ENCODE assay signal across 8 cellular contexts in the genomic region with DNA sequence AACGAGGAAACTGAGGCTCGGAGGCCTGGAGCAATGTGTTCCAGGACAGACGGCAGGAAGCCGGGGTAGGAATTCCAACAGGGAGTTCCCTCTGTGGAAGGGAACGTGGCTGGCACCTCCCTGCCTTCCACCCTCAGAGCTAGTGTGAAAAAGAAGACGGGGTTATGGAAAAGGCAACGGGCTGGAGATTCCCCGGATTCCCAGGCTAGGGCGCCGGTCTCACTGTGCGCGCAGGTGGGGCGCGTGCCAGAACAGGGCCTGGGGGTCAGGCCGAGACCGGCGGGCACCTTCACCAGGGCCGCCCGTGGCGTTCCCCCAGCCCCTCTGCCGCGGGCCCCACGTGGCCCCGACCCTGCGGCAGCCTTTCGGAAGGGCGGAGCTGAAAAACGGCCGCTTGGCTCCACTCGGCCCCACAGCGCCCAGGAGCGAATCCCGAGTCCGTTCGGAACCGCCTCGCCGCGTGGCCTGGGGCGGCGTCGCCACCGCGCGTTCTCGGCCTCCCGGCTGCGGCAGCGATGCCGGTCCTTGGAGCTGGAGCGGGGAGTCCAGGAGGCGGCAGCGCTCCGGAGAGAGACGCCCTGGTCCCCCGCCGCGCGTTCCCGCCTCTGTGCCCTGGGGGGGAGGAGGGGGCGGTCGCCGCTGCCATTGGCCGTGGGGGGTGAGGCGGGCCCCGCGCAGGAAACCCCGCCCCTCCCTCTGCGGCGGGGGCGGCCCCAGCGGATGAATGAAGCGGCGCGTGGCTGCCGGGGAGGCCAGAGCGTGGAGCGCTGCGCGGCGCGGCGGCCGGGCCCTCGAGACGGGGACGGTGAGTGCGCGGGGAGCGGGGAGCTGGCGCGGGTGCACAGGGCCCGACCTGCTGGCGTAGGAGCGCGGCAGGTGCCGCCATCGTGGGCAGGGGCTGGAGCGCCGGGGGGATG. TPM values are rescaled to one million over a fixed set of nuclear protein-coding genes. Genes with fewer than 3 reads are reported as not detected.
DNase-seq lines count a peak whose midpoint lies in the region; ATAC-seq and TF ChIP-seq lines count a peak whose summit lies in the region.

A gene with protein sequence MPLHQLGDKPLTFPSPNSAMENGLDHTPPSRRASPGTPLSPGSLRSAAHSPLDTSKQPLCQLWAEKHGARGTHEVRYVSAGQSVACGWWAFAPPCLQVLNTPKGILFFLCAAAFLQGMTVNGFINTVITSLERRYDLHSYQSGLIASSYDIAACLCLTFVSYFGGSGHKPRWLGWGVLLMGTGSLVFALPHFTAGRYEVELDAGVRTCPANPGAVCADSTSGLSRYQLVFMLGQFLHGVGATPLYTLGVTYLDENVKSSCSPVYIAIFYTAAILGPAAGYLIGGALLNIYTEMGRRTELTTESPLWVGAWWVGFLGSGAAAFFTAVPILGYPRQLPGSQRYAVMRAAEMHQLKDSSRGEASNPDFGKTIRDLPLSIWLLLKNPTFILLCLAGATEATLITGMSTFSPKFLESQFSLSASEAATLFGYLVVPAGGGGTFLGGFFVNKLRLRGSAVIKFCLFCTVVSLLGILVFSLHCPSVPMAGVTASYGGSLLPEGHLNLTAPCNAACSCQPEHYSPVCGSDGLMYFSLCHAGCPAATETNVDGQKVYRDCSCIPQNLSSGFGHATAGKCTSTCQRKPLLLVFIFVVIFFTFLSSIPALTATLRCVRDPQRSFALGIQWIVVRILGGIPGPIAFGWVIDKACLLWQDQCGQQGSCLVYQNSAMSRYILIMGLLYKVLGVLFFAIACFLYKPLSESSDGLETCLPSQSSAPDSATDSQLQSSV (plus strand): TSS at position 755 of the 917 bp plus-strand sequence. CDS start 13,952 bp downstream, outside the sequence.

- peaks cover 28% of the 10 kb centered on the region for H3K27me3 Mint-ChIP-seq in Calu3 (ENCODE audit: unreplicated experiment)

- H3K36me3 Mint-ChIP-seq in Calu3 (ENCODE audit: insufficient read depth, unreplicated experiment) = peaks cover 41% of the 10 kb centered on the region

- peak; percentile 95 for DNase-seq in Calu3
- DNase-seq in activated gamma-delta T cell (lab: John Stamatoyannopoulos, UW) = peak; percentile 78
- DNase-seq in omental fat pad (ENCODE audit: low spot score) = peak; percentile 50
- peak; percentile 75 to 85 for DNase-seq in tibial artery

- H3K36me3 ChIP-seq in KOPT-K1 (ENCODE audit: insufficient read depth, low read length) (peaks cover 26% of the 10 kb centered on the region; the same call in 1 of the 2 replicates), gastroesophageal sphincter (no peaks in the 10 kb centered on the region), tibial artery (no peaks in the 10 kb centered on the region)

- TF ChIP-seq EP300 in gastroesophageal sphincter (IDR thresholded peaks at IDR 0.05) = no peak

- TF ChIP-seq POLR2A in Raji (IDR thresholded peaks at IDR 0.05; ENCODE audit: insufficient read depth, low read depth, low read length) (peak; percentile 88), gastroesophageal sphincter (IDR thresholded peaks at IDR 0.05) (peak; percentile 54 to 56)

- WGBS in gastroesophageal sphincter (ENCODE audit: low coverage in 1 of 2), 2 donors = 13% methylated on average over 4 of the region's 100 CpGs; no CpG with 5 or more reads in 1 of the 2 donors

- TF ChIP-seq CTCF in Calu3 (IDR thresholded peaks at IDR 0.05; ENCODE audit: unreplicated experiment) (no peak), gastroesophageal sphincter (IDR thresholded peaks at IDR 0.05) (peak in 1 of 4 experiments; percentile 25), omental fat pad (IDR thresholded peaks at IDR 0.05) (no peak), tibial artery (IDR thresholded peaks at IDR 0.05) (no peak)

- H3K4me3 ChIP-seq in gastroesophageal sphincter (peak within 1 kb of the TSS; percentile 32 to 65), tibial artery (peak within 1 kb of the TSS; percentile 41 to 50)

- peak within 1 kb of the TSS; percentile 85 for H3K27ac ChIP-seq in KOPT-K1 (ENCODE audit: low read depth, low read length, poor library complexity, severe bottlenecking)
- peak within 1 kb of the TSS in 3 of 4 donors; percentile 74 to 86 (median 77) for H3K27ac ChIP-seq in gastroesophageal sphincter
- H3K27ac ChIP-seq in tibial artery = no peak within 1 kb of the TSS

- no peaks in the 10 kb centered on the region for H3K9me3 Mint-ChIP-seq in Calu3 (ENCODE audit: low read depth, unreplicated experiment)

- intact Hi-C loops in Calu3 (cut with micrococcal nuclease; ENCODE audit: unreplicated experiment) = no loop called here
- intact Hi-C loops in tibial artery (cut with DNase I; ENCODE audit: low total_unique reads) = no loop called here

- ATAC-seq in GM21529 (IDR thresholded peaks at IDR 0.05; ENCODE audit: unreplicated experiment) (peak; percentile 68), gastroesophageal sphincter (peak; percentile 90), omental fat pad (ENCODE audit: low FRiP score) (peak; percentile 82)

- peaks cover 0 to 51% (median 21%) of the 10 kb centered on the region in 3 donors for H3K4me1 ChIP-seq in gastroesophageal sphincter
- H3K4me1 ChIP-seq in tibial artery = peaks cover 0 to 25% (median 20%) of the 10 kb centered on the region in 4 donors

- H3K9me3 ChIP-seq in KOPT-K1 (ENCODE audit: insufficient read depth, low read length, poor library complexity, severe bottlenecking) (no peaks in the 10 kb centered on the region), gastroesophageal sphincter (no peaks in the 10 kb centered on the region), tibial artery (no peaks in the 10 kb centered on the region)

- CTCF ChIA-PET in Calu3 (lab: Charles Lee) = interaction anchor here (1.2 to 4.8 kb wide), 4 partner anchors 18 to 232 kb away, joined by 3 to 13 read pairs (median 4); no protein-coding TSS in a partner anchor

- TSS peak; percentile 80 for BruUV-seq in Calu3 (replicated peaks; lab: Mats Ljungman, UMichigan)

- H3K27ac Mint-ChIP-seq in Calu3 (ENCODE audit: unreplicated experiment) = peak within 1 kb of the TSS; percentile 30

- H3K4me3 Mint-ChIP-seq in Calu3 (ENCODE audit: low read depth, unreplicated experiment) = peak within 1 kb of the TSS; percentile 92

- peaks cover 20% of the 10 kb centered on the region for H3K4me1 Mint-ChIP-seq in Calu3 (ENCODE audit: low read depth, unreplicated experiment)

- H3K27me3 ChIP-seq in gastroesophageal sphincter (peaks cover 94% of the 10 kb centered on the region), tibial artery (peaks cover 0 to 93% of the 10 kb centered on the region in 2 donors)

RNA-seq across cellular contexts. Expression of the gene that starts here (rescaled TPM):
- 51.9 and 63.9 TPM in 2 replicates for total RNA-seq in Calu3 (2022)
- total RNA-seq in gastroesophageal sphincter = 10 to 100 TPM; 15.9 to 20.2 (median 19.2) TPM
- 10 to 100 TPM; 26.1 to 67.4 (median 55.6) TPM for total RNA-seq in omental fat pad

Comparison
In these comparisons a context has a peak if more than half of its experiments do, and no peak if none do; other contexts are left out.
1. H3K27ac ChIP-seq: peak in KOPT-K1 (single experiment) and gastroesophageal sphincter (3 of 4); none in tibial artery (0 of 2).
2. Peak in every context shown above with its lines, with median percentiles within 50 percentile points of each other: DNase-seq and ATAC-seq.